ENCODE assay signal across 25 cellular contexts in genomic region chr13:90201676-90202425, GRCh38.
DNase-seq lines count a peak whose midpoint lies in the region; ATAC-seq and TF ChIP-seq lines count a peak whose summit lies in the region.
"Had no signal": no experiment of that assay in that cellular context is flagged by ENCODE, and none has a peak within 500 bp of the region (broad histone marks: within the 10 kb centered on the region; RNA-seq: fewer than 3 reads in every experiment).

No MANE protein-coding gene starts in this region.

- H3F3A ChIP-seq in GM23248 (ENCODE audit: insufficient read depth) = peaks cover 10% of the 10 kb centered on the region

- H3K27me3 ChIP-seq in GM23248 (replicated peaks; ENCODE audit: insufficient read depth) = no peaks in the 10 kb centered on the region
- H3K27me3 ChIP-seq in gastroesophageal sphincter = no peaks in the 10 kb centered on the region
- H3K27me3 ChIP-seq: stomach, thyroid gland had no signal

- no peaks in the 10 kb centered on the region for H4K20me1 ChIP-seq in GM23248 (ENCODE audit: insufficient read depth)

- H3K4me1 ChIP-seq in GM23248 (ENCODE audit: insufficient read depth) (peaks cover 21% of the 10 kb centered on the region), gastroesophageal sphincter (no peaks in the 10 kb centered on the region)
- H3K4me1 ChIP-seq: prostate gland, stomach had no signal

- peak overlapping the region; percentile 73 for H3K27ac ChIP-seq in GM23248
- H3K27ac ChIP-seq in gastroesophageal sphincter = no peak overlapping the region
- H3K27ac ChIP-seq: prostate gland, skin epidermis, stomach, thyroid gland had no signal

- peak overlapping the region; percentile 13; the same call in 1 of the 2 replicates for H3K9ac ChIP-seq in GM23248

- TF ChIP-seq POLR2A in gastroesophageal sphincter (IDR thresholded peaks at IDR 0.05) = no peak

- H3K79me2 ChIP-seq in GM23248 (ENCODE audit: insufficient read depth) = no peaks in the 10 kb centered on the region

- H3K4me3 ChIP-seq in GM23248 (no peak overlapping the region), skeletal muscle cell (ENCODE audit: low read depth, low read length) (no peak overlapping the region), gastroesophageal sphincter (no peak overlapping the region)
- H3K4me3 ChIP-seq: GM12878, prostate gland, skin epidermis, stomach, thyroid gland had no signal

- no peaks in the 10 kb centered on the region for H3K9me2 ChIP-seq in GM23248 (ENCODE audit: insufficient read depth)

- H3K36me3 ChIP-seq in GM23248 (ENCODE audit: low read depth) (no peaks in the 10 kb centered on the region), gastroesophageal sphincter (no peaks in the 10 kb centered on the region)
- H3K36me3 ChIP-seq: prostate gland, stomach, thyroid gland had no signal

- TF ChIP-seq EP300 in gastroesophageal sphincter (IDR thresholded peaks at IDR 0.05) = no peak

- 13 to 18% methylated on average over 7 of the region's 7 CpGs for WGBS in GM23248 (ENCODE audit: low coverage in 1 of 2, low lambda C conversion rate in 2 of 2, missing lambda C conversion rate in 2 of 2), 2 experiments
- 31 to 45% methylated on average over 7 of the region's 7 CpGs for WGBS in gastroesophageal sphincter (ENCODE audit: low coverage in 1 of 2), 2 donors

- no peak for TF ChIP-seq CTCF in gastroesophageal sphincter (IDR thresholded peaks at IDR 0.05)

- H3K9me3 ChIP-seq in GM23248 (ENCODE audit: low read depth) = no peaks in the 10 kb centered on the region
- no peaks in the 10 kb centered on the region for H3K9me3 ChIP-seq in gastroesophageal sphincter
- H3K9me3 ChIP-seq: prostate gland, stomach, thyroid gland had no signal

- in situ Hi-C loops in GM23248 (cut with MboI) = no loop called here

- intact Hi-C loops in left cardiac atrium (cut with DNase I) = no loop called here

- peak overlapping the region; percentile 60 for H2AFZ ChIP-seq in GM23248

- DNase-seq in GM23248 (peak; percentile 66), amniotic epithelial cell (ENCODE audit: low read depth) (peak; percentile 90), left cardiac atrium (no peak), skeletal muscle cell (ENCODE audit: low read depth) (peak; percentile 41), 8988T (no peak), cerebellar nuclear complex (lab: John Stamatoyannopoulos, UW) (no peak)
- no peak for DNase-seq in stimulated activated CD4-positive, alpha-beta T cell treated with anti-CD3 and anti-CD28 coated beads, Interleukin-4, amount 100 ng/mL, for 24 hours
- DNase-seq: activated CD8-positive, alpha-beta T cell treated with anti-CD3 and anti-CD28 coated beads, Interleukin-2, amount 10 ng/mL, durations not matched to agents 7 days and 5 days; activated T-cell treated with anti-CD3 and anti-CD28 coated beads for 4 hours; AML-193; CD4-positive, alpha-beta T cell; head of caudate nucleus; IMR-90; left colon; naive B cell; NCI-H510A treated with DMSO at 0.1 percent for 48 hours; SHP77; stimulated activated CD8-positive, alpha-beta memory T cell treated with anti-CD3 and anti-CD28 coated beads, Interleukin-4, amount 100 ng/mL, for 48 hours; stomach; SW 1271; thyroid gland had no signal

- peak; percentile 59 to 73 for ATAC-seq in left cardiac atrium
- ATAC-seq in gastroesophageal sphincter = no peak
- ATAC-seq: activated CD8-positive, alpha-beta T cell treated with anti-CD3 and anti-CD28 coated beads, Interleukin-2, amount 10 ng/mL, durations not matched to agents 7 days and 5 days; GM12878; left colon had no signal

- peak overlapping the region; percentile 45 for H3K4me2 ChIP-seq in GM23248 (ENCODE audit: unreplicated experiment)

Comparison
In these comparisons a context has a peak if more than half of its experiments do, and no peak if none do; other contexts are left out.
1. DNase-seq: peak in GM23248 (single experiment), amniotic epithelial cell (single experiment) and skeletal muscle cell (single experiment); none in left cardiac atrium (single experiment), stimulated activated CD4-positive, alpha-beta T cell treated with anti-CD3 and anti-CD28 coated beads, Interleukin-4, amount 100 ng/mL, for 24 hours (single experiment), 8988T (single experiment) and cerebellar nuclear complex (0 of 2).